ENCODE assay signal across 8 cellular contexts in the genomic region with DNA sequence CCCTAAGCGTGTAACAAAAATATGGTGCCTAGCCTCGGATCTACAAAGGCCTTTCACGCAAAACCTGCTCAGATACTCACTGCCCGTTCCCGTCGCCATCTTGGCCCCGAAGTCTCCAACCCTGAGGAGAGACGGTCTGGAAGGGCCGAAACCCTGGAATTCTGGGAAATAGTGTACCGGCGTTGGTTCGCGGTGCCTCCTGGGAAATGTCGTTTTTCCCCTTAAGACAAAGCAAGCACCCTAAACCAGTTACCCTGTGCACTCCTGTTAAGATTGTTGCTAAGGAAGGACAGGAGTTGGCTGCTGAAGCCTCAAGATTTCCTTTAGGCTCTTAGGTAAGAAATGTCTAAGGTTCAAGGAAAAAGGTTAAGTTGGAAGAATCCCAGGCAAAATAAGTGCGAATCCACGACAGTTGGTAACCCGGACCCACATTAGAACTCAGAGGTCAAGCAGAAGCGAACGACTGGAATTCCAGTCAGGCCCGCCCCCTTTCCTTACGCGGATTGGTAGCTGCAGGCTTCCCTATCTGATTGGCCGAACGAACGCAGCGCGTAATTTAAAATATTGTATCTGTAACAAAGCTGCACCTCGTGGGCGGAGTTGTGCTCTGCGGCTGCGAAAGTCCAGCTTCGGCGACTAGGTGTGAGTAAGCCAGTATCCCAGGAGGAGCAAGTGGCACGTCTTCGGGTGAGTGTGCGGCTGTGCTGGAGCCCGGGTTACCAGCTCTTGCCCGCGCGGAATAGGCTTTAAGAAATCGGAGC. TPM values are rescaled to one million over a fixed set of nuclear protein-coding genes. Genes with fewer than 3 reads are reported as not detected.
A peak's percentile ranks its signal among the peaks of the same experiment; 100 is the strongest.
DNase-seq lines count a peak whose midpoint lies in the region; ATAC-seq and TF ChIP-seq lines count a peak whose summit lies in the region.

A gene with protein sequence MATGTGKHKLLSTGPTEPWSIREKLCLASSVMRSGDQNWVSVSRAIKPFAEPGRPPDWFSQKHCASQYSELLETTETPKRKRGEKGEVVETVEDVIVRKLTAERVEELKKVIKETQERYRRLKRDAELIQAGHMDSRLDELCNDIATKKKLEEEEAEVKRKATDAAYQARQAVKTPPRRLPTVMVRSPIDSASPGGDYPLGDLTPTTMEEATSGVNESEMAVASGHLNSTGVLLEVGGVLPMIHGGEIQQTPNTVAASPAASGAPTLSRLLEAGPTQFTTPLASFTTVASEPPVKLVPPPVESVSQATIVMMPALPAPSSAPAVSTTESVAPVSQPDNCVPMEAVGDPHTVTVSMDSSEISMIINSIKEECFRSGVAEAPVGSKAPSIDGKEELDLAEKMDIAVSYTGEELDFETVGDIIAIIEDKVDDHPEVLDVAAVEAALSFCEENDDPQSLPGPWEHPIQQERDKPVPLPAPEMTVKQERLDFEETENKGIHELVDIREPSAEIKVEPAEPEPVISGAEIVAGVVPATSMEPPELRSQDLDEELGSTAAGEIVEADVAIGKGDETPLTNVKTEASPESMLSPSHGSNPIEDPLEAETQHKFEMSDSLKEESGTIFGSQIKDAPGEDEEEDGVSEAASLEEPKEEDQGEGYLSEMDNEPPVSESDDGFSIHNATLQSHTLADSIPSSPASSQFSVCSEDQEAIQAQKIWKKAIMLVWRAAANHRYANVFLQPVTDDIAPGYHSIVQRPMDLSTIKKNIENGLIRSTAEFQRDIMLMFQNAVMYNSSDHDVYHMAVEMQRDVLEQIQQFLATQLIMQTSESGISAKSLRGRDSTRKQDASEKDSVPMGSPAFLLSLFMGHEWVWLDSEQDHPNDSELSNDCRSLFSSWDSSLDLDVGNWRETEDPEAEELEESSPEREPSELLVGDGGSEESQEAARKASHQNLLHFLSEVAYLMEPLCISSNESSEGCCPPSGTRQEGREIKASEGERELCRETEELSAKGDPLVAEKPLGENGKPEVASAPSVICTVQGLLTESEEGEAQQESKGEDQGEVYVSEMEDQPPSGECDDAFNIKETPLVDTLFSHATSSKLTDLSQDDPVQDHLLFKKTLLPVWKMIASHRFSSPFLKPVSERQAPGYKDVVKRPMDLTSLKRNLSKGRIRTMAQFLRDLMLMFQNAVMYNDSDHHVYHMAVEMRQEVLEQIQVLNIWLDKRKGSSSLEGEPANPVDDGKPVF (minus strand): TSS at position 115 of the 761 bp plus-strand sequence. CDS start 16 bp downstream, at position 99.
A gene (plus strand): TSS at position 597 of the 761 bp plus-strand sequence. CDS start 569 bp downstream, outside the sequence.

- peaks cover 51% of the 10 kb centered on the region for H3K4me1 ChIP-seq in left ventricle myocardium inferior

- H3K27me3 ChIP-seq in left ventricle myocardium inferior (ENCODE audit: low read depth), result no peaks in the 10 kb centered on the region

- peak within 1 kb of the TSS; percentile 85 for H3K4me3 ChIP-seq in left ventricle myocardium inferior

- H3K36me3 Mint-ChIP-seq in progenitor cell of endocrine pancreas (ENCODE audit: insufficient read depth), result peaks cover 7% of the 10 kb centered on the region

- DNase-seq in NCI-H146 treated with DMSO at 0.1 percent for 48 hours (lab: John Stamatoyannopoulos, UW; ENCODE audit: unreplicated experiment) (peak; percentile 92), T-helper 1 cell (peak; percentile 72 to 94 (median 86)), amygdala (lab: John Stamatoyannopoulos, UW) (peak; percentile 44 to 98 (median 92)), left ventricle myocardium inferior (peak; percentile 94), progenitor cell of endocrine pancreas (ENCODE audit: low spot score, unreplicated experiment) (peak; percentile 84), ureter (ENCODE audit: low spot score) (peak; percentile 96)

- TF ChIP-seq CTCF in left ventricle myocardium inferior (IDR thresholded peaks at IDR 0.05; ENCODE audit: borderline replicate concordance), result no peak
- TF ChIP-seq CTCF in progenitor cell of endocrine pancreas (IDR thresholded peaks at IDR 0.05; ENCODE audit: unreplicated experiment), result no peak

- H3K36me3 ChIP-seq in left ventricle myocardium inferior, result peaks cover 37% of the 10 kb centered on the region

- no peaks in the 10 kb centered on the region for H3K9me3 Mint-ChIP-seq in progenitor cell of endocrine pancreas (ENCODE audit: low read depth)

- no peak within 1 kb of the TSS for H3K27ac Mint-ChIP-seq in progenitor cell of endocrine pancreas

- H3K27me3 Mint-ChIP-seq in progenitor cell of endocrine pancreas, result no peaks in the 10 kb centered on the region

- ATAC-seq in GM18498 (IDR thresholded peaks at IDR 0.05; ENCODE audit: unreplicated experiment), result peak; percentile 83
- ATAC-seq in HG02884 (IDR thresholded peaks at IDR 0.05; ENCODE audit: unreplicated experiment), result peak; percentile 80

- no peak within 1 kb of the TSS for H3K4me3 Mint-ChIP-seq in progenitor cell of endocrine pancreas (ENCODE audit: low read depth)

- no peaks in the 10 kb centered on the region for H3K9me3 ChIP-seq in left ventricle myocardium inferior (replicated peaks)

- intact Hi-C loops in left ventricle myocardium inferior (cut with micrococcal nuclease), result no loop called here

- peak within 1 kb of the TSS; percentile 97 for H3K27ac ChIP-seq in left ventricle myocardium inferior (replicated peaks)

- peaks cover 4% of the 10 kb centered on the region for H3K4me1 Mint-ChIP-seq in progenitor cell of endocrine pancreas (ENCODE audit: low read depth)

RNA-seq across cellular contexts. Expression of the first gene that starts in this region (rescaled TPM):
- total RNA-seq in left ventricle myocardium inferior, result 27.4 TPM
- 141 and 151 TPM in 2 replicates for total RNA-seq in progenitor cell of endocrine pancreas
- 54.6 TPM for total RNA-seq in ureter

RNA-seq across cellular contexts. Expression of the second gene that starts in this region (rescaled TPM):
- total RNA-seq in left ventricle myocardium inferior (0.77 TPM), progenitor cell of endocrine pancreas (26.7 and 28.8 TPM in 2 replicates), ureter (0.83 TPM)

Comparison
In these comparisons a context has a peak if more than half of its experiments do, and no peak if none do; other contexts are left out.
1. Peak in every context shown above with its lines: DNase-seq, ATAC-seq, H3K4me3 ChIP-seq and H3K27ac ChIP-seq.
2. RNA of the second gene that starts in this region (total RNA-seq): 26.7 to 28.8 TPM in progenitor cell of endocrine pancreas; 0.83 TPM in ureter (single experiment) and 0.77 TPM in left ventricle myocardium inferior (single experiment); every median in the first group is over 10 times any median in the second.